ENCODE assay signal across 8 cellular contexts in genomic region chr5:139422307-139422893, GRCh38. TPM values are rescaled to one million over a fixed set of nuclear protein-coding genes. Genes with fewer than 3 reads are reported as not detected.
A peak's percentile ranks its signal among the peaks of the same experiment; 100 is the strongest.
DNase-seq lines count a peak whose midpoint lies in the region; ATAC-seq and TF ChIP-seq lines count a peak whose summit lies in the region.

No MANE protein-coding gene starts in this region.

- no peaks in the 10 kb centered on the region for H3K4me1 ChIP-seq in PC-3 (ENCODE audit: insufficient read depth, low read length)

- no TSS peak for BruUV-seq in PC-3 (replicated peaks; lab: Mats Ljungman, UMichigan)

- H3K9me2 ChIP-seq in PC-3 (replicated peaks; ENCODE audit: low read length), result no peaks in the 10 kb centered on the region

- no peak overlapping the region for H3K9ac ChIP-seq in PC-3 (ENCODE audit: low read length)

- TF ChIP-seq CTCF in AG09309 (IDR thresholded peaks at IDR 0.05; ENCODE audit: control insufficient read depth, insufficient read depth, low read depth, low read length, missing control alignments), result peak; percentile 76
- peak; percentile 79 for TF ChIP-seq CTCF in GM12872 (IDR thresholded peaks at IDR 0.05; ENCODE audit: insufficient read depth, low read depth, low read length)
- TF ChIP-seq CTCF in PC-3 (conservative IDR thresholded peaks at IDR 0.05; ENCODE audit: low read depth, low read length), result peak; percentile 90

- H3K27me3 ChIP-seq in PC-3 (ENCODE audit: low read length), result no peaks in the 10 kb centered on the region

- no peak for TF ChIP-seq EP300 in Ishikawa (IDR thresholded peaks at IDR 0.05; ENCODE audit: borderline replicate concordance)

- ATAC-seq in PC-3, result peak; percentile 74

- H2AFZ ChIP-seq in PC-3 (ENCODE audit: low read length), result no peak overlapping the region

- H3K27ac ChIP-seq in PC-3 (ENCODE audit: low read length), result no peak overlapping the region

- CTCF ChIA-PET in PC-3 (lab: Charles Lee), result interaction anchor here (0.6 to 1.2 kb wide), 8 partner anchors 10 to 211 kb away, joined by 3 to 4 read pairs (median 3); no protein-coding TSS in a partner anchor

- POLR2A ChIA-PET in PC-3 (lab: Charles Lee; ENCODE audit: unreplicated experiment), result interaction anchor here (0.5 kb wide), 1 partner anchor 80 kb away, joined by 6 read pairs; no protein-coding TSS in a partner anchor

- peak; percentile 31 for DNase-seq in AG09309 (ENCODE audit: low read depth)
- DNase-seq in PC-3, result peak; percentile 76
- peak; percentile 38 for DNase-seq in activated naive CD4-positive, alpha-beta T cell treated with anti-CD3 and anti-CD28 coated beads, Interleukin-2, amount 50 U/mL, for 16 hours
- peak in 23 of 42 donors; percentile 17 to 82 (median 55) for DNase-seq in head of caudate nucleus
- DNase-seq in pulmonary artery endothelial cell (ENCODE audit: low read depth, low spot score), result peak; percentile 43
- DNase-seq in GOT3 (lab: John Stamatoyannopoulos, UW), result no peak

- H3K4me3 ChIP-seq in AG09309 (ENCODE audit: control insufficient read depth, low read depth, low read length) (no peak overlapping the region), PC-3 (ENCODE audit: low read length) (no peak overlapping the region)

- H4K20me1 ChIP-seq in PC-3 (ENCODE audit: low read length), result no peaks in the 10 kb centered on the region

- intact Hi-C loops in PC-3 (cut with micrococcal nuclease) (loop anchor here (1.0 kb wide), 1 partner anchor 91 kb away; no protein-coding TSS in a partner anchor), head of caudate nucleus (cut with DNase I) (loop anchor here (5.0 to 10.0 kb wide), 2 partner anchors 95 to 342 kb away; no protein-coding TSS in a partner anchor)

- no peaks in the 10 kb centered on the region for H3F3A ChIP-seq in PC-3 (ENCODE audit: low read length, unreplicated experiment)

- no peaks in the 10 kb centered on the region for H3K36me3 ChIP-seq in PC-3 (ENCODE audit: low read depth, low read length)

- TF ChIP-seq RAD21 in Ishikawa (IDR thresholded peaks at IDR 0.05; ENCODE audit: low read depth), result peak; percentile 98

- no peaks in the 10 kb centered on the region for H3K9me3 ChIP-seq in PC-3 (ENCODE audit: low read length)

- H3K4me2 ChIP-seq in PC-3 (ENCODE audit: low read length), result no peak overlapping the region

- no peaks in the 10 kb centered on the region for H3K79me2 ChIP-seq in PC-3 (ENCODE audit: low read length)

TF ChIP-seq in Ishikawa, 13 proteins besides CTCF, POLR2A, EP300 and RAD21:
- no peak for TF ChIP-seq REST (IDR thresholded peaks at IDR 0.05; ENCODE audit: low read depth)
- no peak for TF ChIP-seq ZBTB7A (IDR thresholded peaks at IDR 0.05; ENCODE audit: low read depth)
- TF ChIP-seq FOXM1 (IDR thresholded peaks at IDR 0.05; ENCODE audit: borderline replicate concordance, low read depth), result 0 out of 2 replicates have a peak, but pooled peaks have one; percentile 20
- no peak for TF ChIP-seq NFIC (IDR thresholded peaks at IDR 0.05)
- TF ChIP-seq YY1 (IDR thresholded peaks at IDR 0.05; ENCODE audit: low read depth), result no peak

RNA-seq across cellular contexts. Expression of gene DNAJC18, which starts 16.9 kb away (rescaled TPM):
- total RNA-seq in PC-3 (2014; rRNA removed), result 3.2 and 4.4 TPM in 2 replicates
- 5.9 and 7.6 TPM in 2 replicates for total RNA-seq in pulmonary artery endothelial cell

RNA-seq across cellular contexts. Expression of gene SPATA24, which starts 18.5 kb away (rescaled TPM):
- total RNA-seq in PC-3 (2014; rRNA removed), result 1.4 and 3.1 TPM in 2 replicates
- 6.7 and 9.4 TPM in 2 replicates for total RNA-seq in pulmonary artery endothelial cell

RNA-seq across cellular contexts. Expression of gene PROB1, which starts 27.5 kb away (rescaled TPM):
- total RNA-seq in PC-3 (2014; rRNA removed) (1.9 and 2.2 TPM in 2 replicates), pulmonary artery endothelial cell (0.79 and 2.5 TPM in 2 replicates)

RNA-seq across cellular contexts. Expression of gene MZB1, which starts 32.7 kb away (rescaled TPM):
- total RNA-seq in PC-3 (2014; rRNA removed), result 0.22 and 1.0 TPM in 2 replicates
- total RNA-seq in pulmonary artery endothelial cell, result 0.04 TPM in 1 of 2 replicates, not detected in the other

RNA-seq across cellular contexts. Expression of gene SLC23A1, which starts 39.3 kb away (rescaled TPM):
- total RNA-seq in PC-3 (2014; rRNA removed) (not detected in 2 replicates), pulmonary artery endothelial cell (not detected in 2 replicates)
